8 cellular contexts compared by ENCODE assay signal in genomic region chr14:67674480-67675218, GRCh38. TPM values are rescaled to one million over a fixed set of nuclear protein-coding genes. Genes with fewer than 3 reads are reported as not detected.
DNase-seq lines count a peak whose midpoint lies in the region; ATAC-seq and TF ChIP-seq lines count a peak whose summit lies in the region.

VTI1B (minus strand) TSS chr14:67674632; CDS start chr14:67674489, 143 bp downstream.

- H3K4me1 Mint-ChIP-seq in activated T-helper 2 cell treated with anti-CD3 and anti-CD28 coated beads, Interferon-gamma antibody, Interleukin-2, Interleukin-4, amounts not matched to agents 10 μg/mL and 5 μg/mL and 100 μg/mL, durations not matched to agents 14 hours and 24 hours and 36 hours (ENCODE audit: low read depth) = peaks cover 22% of the 10 kb centered on the region
- H3K4me1 Mint-ChIP-seq in natural killer cell treated with Interleukin-12 subunit alpha and Interleukin-12 subunit beta and Interleukin-15 and Interleukin-18, amount 100 ng/mL, for 72 hours (ENCODE audit: low read depth in 2 of 2) = peaks cover 28 to 38% of the 10 kb centered on the region in 2 donors
- peaks cover 40% of the 10 kb centered on the region for H3K4me1 Mint-ChIP-seq in stimulated activated naive CD8-positive, alpha-beta T cell treated with anti-CD3 and anti-CD28 coated beads, Interleukin-15, Interleukin-2, amounts not matched to agents 100 ng/mL and 50 ng/mL, for 24 hours (ENCODE audit: low read depth)

- DNase-seq in ELF-1 (ENCODE audit: low read depth, low spot score) (peak; percentile 91), GOT3 (lab: John Stamatoyannopoulos, UW) (peak; percentile 6), LHCN-M2 (ENCODE audit: low read depth) (peak; percentile 72), RWPE1 (ENCODE audit: low spot score) (peak; percentile 69), fibroblast of peridontal ligament (ENCODE audit: extremely low read depth) (peak; percentile 68)
- DNase-seq in activated T-helper 2 cell treated with anti-CD3 and anti-CD28 coated beads, Interferon-gamma antibody, Interleukin-2, Interleukin-4, amounts not matched to agents 10 μg/mL and 5 μg/mL and 100 μg/mL, durations not matched to agents 14 hours and 24 hours and 36 hours (ENCODE audit: low spot score) = peak; percentile 70
- DNase-seq in natural killer cell treated with Interleukin-12 subunit alpha and Interleukin-12 subunit beta and Interleukin-15 and Interleukin-18, amount 100 ng/mL, for 72 hours (ENCODE audit: low spot score) = peak; percentile 86

- no peak for TF ChIP-seq CTCF in RWPE1 (conservative IDR thresholded peaks at IDR 0.05; ENCODE audit: low read depth)

- peak within 1 kb of the TSS; percentile 86 for H3K4me3 Mint-ChIP-seq in activated T-helper 2 cell treated with anti-CD3 and anti-CD28 coated beads, Interferon-gamma antibody, Interleukin-2, Interleukin-4, amounts not matched to agents 10 μg/mL and 5 μg/mL and 100 μg/mL, durations not matched to agents 14 hours and 24 hours and 36 hours (ENCODE audit: low read depth)
- H3K4me3 Mint-ChIP-seq in natural killer cell treated with Interleukin-12 subunit alpha and Interleukin-12 subunit beta and Interleukin-15 and Interleukin-18, amount 100 ng/mL, for 72 hours = peak within 1 kb of the TSS; percentile 97
- peak within 1 kb of the TSS; percentile 95 for H3K4me3 Mint-ChIP-seq in stimulated activated naive CD8-positive, alpha-beta T cell treated with anti-CD3 and anti-CD28 coated beads, Interleukin-15, Interleukin-2, amounts not matched to agents 100 ng/mL and 50 ng/mL, for 24 hours

- POLR2A ChIA-PET in RWPE1 (lab: Yijun Ruan, JAX; ENCODE audit: low non-redundant PET) = no interaction called here

- peak within 1 kb of the TSS; percentile 87 for H3K27ac ChIP-seq in RWPE1

- peak within 1 kb of the TSS; percentile 86 for H3K27ac Mint-ChIP-seq in activated T-helper 2 cell treated with anti-CD3 and anti-CD28 coated beads, Interferon-gamma antibody, Interleukin-2, Interleukin-4, amounts not matched to agents 10 μg/mL and 5 μg/mL and 100 μg/mL, durations not matched to agents 14 hours and 24 hours and 36 hours
- peak within 1 kb of the TSS; percentile 73 to 79 for H3K27ac Mint-ChIP-seq in natural killer cell treated with Interleukin-12 subunit alpha and Interleukin-12 subunit beta and Interleukin-15 and Interleukin-18, amount 100 ng/mL, for 72 hours
- peak within 1 kb of the TSS; percentile 88 for H3K27ac Mint-ChIP-seq in stimulated activated naive CD8-positive, alpha-beta T cell treated with anti-CD3 and anti-CD28 coated beads, Interleukin-15, Interleukin-2, amounts not matched to agents 100 ng/mL and 50 ng/mL, for 24 hours

- intact Hi-C loops in activated T-helper 2 cell treated with anti-CD3 and anti-CD28 coated beads, Interferon-gamma antibody, Interleukin-2, Interleukin-4, amounts not matched to agents 10 μg/mL and 5 μg/mL and 100 μg/mL, durations not matched to agents 14 hours and 24 hours and 36 hours (cut with micrococcal nuclease) = loop anchor here (1.0 kb wide), 1 partner anchor 21 kb away; the partner anchor contains the start of gene RDH11

- H3K9me3 Mint-ChIP-seq in activated T-helper 2 cell treated with anti-CD3 and anti-CD28 coated beads, Interferon-gamma antibody, Interleukin-2, Interleukin-4, amounts not matched to agents 10 μg/mL and 5 μg/mL and 100 μg/mL, durations not matched to agents 14 hours and 24 hours and 36 hours = no peaks in the 10 kb centered on the region
- no peaks in the 10 kb centered on the region for H3K9me3 Mint-ChIP-seq in natural killer cell treated with Interleukin-12 subunit alpha and Interleukin-12 subunit beta and Interleukin-15 and Interleukin-18, amount 100 ng/mL, for 72 hours
- H3K9me3 Mint-ChIP-seq in stimulated activated naive CD8-positive, alpha-beta T cell treated with anti-CD3 and anti-CD28 coated beads, Interleukin-15, Interleukin-2, amounts not matched to agents 100 ng/mL and 50 ng/mL, for 24 hours = no peaks in the 10 kb centered on the region

- peak; percentile 96 to 97 for ATAC-seq in natural killer cell treated with Interleukin-12 subunit alpha and Interleukin-12 subunit beta and Interleukin-15 and Interleukin-18, amount 100 ng/mL, for 72 hours

- H3K36me3 Mint-ChIP-seq in activated T-helper 2 cell treated with anti-CD3 and anti-CD28 coated beads, Interferon-gamma antibody, Interleukin-2, Interleukin-4, amounts not matched to agents 10 μg/mL and 5 μg/mL and 100 μg/mL, durations not matched to agents 14 hours and 24 hours and 36 hours (ENCODE audit: low read depth) = peaks cover 34% of the 10 kb centered on the region
- peaks cover 8% of the 10 kb centered on the region for H3K36me3 Mint-ChIP-seq in natural killer cell treated with Interleukin-12 subunit alpha and Interleukin-12 subunit beta and Interleukin-15 and Interleukin-18, amount 100 ng/mL, for 72 hours
- H3K36me3 Mint-ChIP-seq in stimulated activated naive CD8-positive, alpha-beta T cell treated with anti-CD3 and anti-CD28 coated beads, Interleukin-15, Interleukin-2, amounts not matched to agents 100 ng/mL and 50 ng/mL, for 24 hours (ENCODE audit: low read depth) = peaks cover 20% of the 10 kb centered on the region

- no peaks in the 10 kb centered on the region for H3K27me3 Mint-ChIP-seq in activated T-helper 2 cell treated with anti-CD3 and anti-CD28 coated beads, Interferon-gamma antibody, Interleukin-2, Interleukin-4, amounts not matched to agents 10 μg/mL and 5 μg/mL and 100 μg/mL, durations not matched to agents 14 hours and 24 hours and 36 hours (ENCODE audit: low read depth)
- H3K27me3 Mint-ChIP-seq in natural killer cell treated with Interleukin-12 subunit alpha and Interleukin-12 subunit beta and Interleukin-15 and Interleukin-18, amount 100 ng/mL, for 72 hours = no peaks in the 10 kb centered on the region
- no peaks in the 10 kb centered on the region for H3K27me3 Mint-ChIP-seq in stimulated activated naive CD8-positive, alpha-beta T cell treated with anti-CD3 and anti-CD28 coated beads, Interleukin-15, Interleukin-2, amounts not matched to agents 100 ng/mL and 50 ng/mL, for 24 hours

- CTCF ChIA-PET in RWPE1 (lab: Yijun Ruan, JAX) = interaction anchor here (0.6 to 1.5 kb wide), 7 partner anchors 29 to 85 kb away, joined by 3 to 7 read pairs (median 3); no protein-coding TSS in a partner anchor

RNA-seq across cellular contexts. Expression of gene VTI1B, which starts in this region (rescaled TPM):
- 48.7 and 52.8 TPM in 2 replicates for total RNA-seq in LHCN-M2 (2014; rRNA removed)
- 121 TPM for polyA plus RNA-seq in LHCN-M2 (2012)
- 73.7 and 75.4 TPM in 2 replicates for total RNA-seq in activated T-helper 2 cell treated with anti-CD3 and anti-CD28 coated beads, Interferon-gamma antibody, Interleukin-2, Interleukin-4, amounts not matched to agents 10 μg/mL and 5 μg/mL and 100 μg/mL, durations not matched to agents 14 hours and 24 hours and 36 hours
- total RNA-seq in natural killer cell treated with Interleukin-12 subunit alpha and Interleukin-12 subunit beta and Interleukin-15 and Interleukin-18, amount 100 ng/mL, for 72 hours = 10 to 100 TPM; 73.5 to 76.6 TPM

Comparison
In these comparisons a context has a peak if more than half of its experiments do, and no peak if none do; other contexts are left out.
1. Peak in every context shown above with its lines: DNase-seq, ATAC-seq and H3K27ac ChIP-seq.
2. DNase-seq: peak in every context shown above with its lines; median percentile 91 in ELF-1; 86 in natural killer cell treated with Interleukin-12 subunit alpha and Interleukin-12 subunit beta and Interleukin-15 and Interleukin-18, amount 100 ng/mL, for 72 hours; 72 in LHCN-M2; 70 in activated T-helper 2 cell treated with anti-CD3 and anti-CD28 coated beads, Interferon-gamma antibody, Interleukin-2, Interleukin-4, amounts not matched to agents 10 μg/mL and 5 μg/mL and 100 μg/mL, durations not matched to agents 14 hours and 24 hours and 36 hours; 69 in RWPE1; 68 in fibroblast of peridontal ligament; 6 in GOT3.